Comparison of ENCODE assay signal across 18 cellular contexts in genomic region chr11:31936309-31936708, GRCh38.
DNase-seq lines count a peak whose midpoint lies in the region; ATAC-seq and TF ChIP-seq lines count a peak whose summit lies in the region.
"Had no signal": no experiment of that assay in that cellular context is flagged by ENCODE, and none has a peak within 500 bp of the region (broad histone marks: within the 10 kb centered on the region; RNA-seq: fewer than 3 reads in every experiment).

No MANE protein-coding gene starts in this region.

- H3K36me3 Mint-ChIP-seq in GM23338 (ENCODE audit: low read depth), result no peaks in the 10 kb centered on the region
- H3K36me3 Mint-ChIP-seq: CD8-positive, alpha-beta T cell had no signal

- no peaks in the 10 kb centered on the region for H3K27me3 ChIP-seq in GM23338 (ENCODE audit: insufficient read depth)
- H3K27me3 ChIP-seq: BLaER1 treated with 17β-estradiol and CSF1 and Interleukin-3, amounts not matched to agents 10 nM and 100 nM had no signal

- no peak overlapping the region for H3K27ac ChIP-seq in GM23338 (ENCODE audit: low read depth)
- H3K27ac ChIP-seq: 22Rv1; A549; BLaER1 treated with 17β-estradiol and CSF1 and Interleukin-3, amounts not matched to agents 10 nM and 100 nM; C4-2B had no signal

- no peak overlapping the region for H3K4me2 ChIP-seq in GM23338
- H3K4me2 ChIP-seq: A549; BLaER1 treated with 17β-estradiol and CSF1 and Interleukin-3, amounts not matched to agents 10 nM and 100 nM had no signal

- H3K27me3 Mint-ChIP-seq in GM23338 (ENCODE audit: insufficient read depth, low read depth, poor library complexity), result peaks cover 2% of the 10 kb centered on the region

- H3K4me3 ChIP-seq in GM23338 (no peak overlapping the region), epithelial cell of esophagus (ENCODE audit: low read length) (no peak overlapping the region)
- H3K4me3 ChIP-seq: A549; BLaER1 treated with 17β-estradiol and CSF1 and Interleukin-3, amounts not matched to agents 10 nM and 100 nM had no signal

- H2AFZ ChIP-seq in GM23338, result peak overlapping the region; percentile 54; the same call in 1 of the 2 replicates

- no peaks in the 10 kb centered on the region for H3K9me2 ChIP-seq in GM23338 (ENCODE audit: insufficient read depth)

- DNase-seq in GM23338 (ENCODE audit: low spot score), result no peak
- DNase-seq in epithelial cell of esophagus (ENCODE audit: low read depth), result peak; percentile 46
- no peak for DNase-seq in left colon
- no peak for DNase-seq in inferior parietal cortex (ENCODE audit: extremely low spot score)
- DNase-seq in NCI-H1436 (lab: John Stamatoyannopoulos, UW), result no peak
- DNase-seq: AML-193; Caco-2; Calu3; CD4-positive, alpha-beta T cell; CD8-positive, alpha-beta T cell; DMS79 treated with DMSO at 0.1 percent for 48 hours; GF-D8 had no signal

- no peak overlapping the region for H3K27ac Mint-ChIP-seq in GM23338
- H3K27ac Mint-ChIP-seq: B cell; CD4-positive, alpha-beta T cell; CD8-positive, alpha-beta T cell had no signal

- no peaks in the 10 kb centered on the region for H3K4me1 ChIP-seq in GM23338 (ENCODE audit: insufficient read depth)
- H3K4me1 ChIP-seq: A549; BLaER1 treated with 17β-estradiol and CSF1 and Interleukin-3, amounts not matched to agents 10 nM and 100 nM; Caco-2 had no signal

- TF ChIP-seq CTCF in GM23338 (conservative IDR thresholded peaks at IDR 0.05; ENCODE audit: low read depth in 2 of 2) (no peak), epithelial cell of esophagus (IDR thresholded peaks at IDR 0.05; ENCODE audit: insufficient read depth, low read depth, low read length, missing control alignments) (no peak)

- H3K4me3 Mint-ChIP-seq in GM23338, result no peak overlapping the region
- H3K4me3 Mint-ChIP-seq: B cell; CD4-positive, alpha-beta T cell; CD8-positive, alpha-beta T cell had no signal

- no peaks in the 10 kb centered on the region for H3K36me3 ChIP-seq in GM23338 (ENCODE audit: insufficient read depth)
- H3K36me3 ChIP-seq: BLaER1 treated with 17β-estradiol and CSF1 and Interleukin-3, amounts not matched to agents 10 nM and 100 nM had no signal

- intact Hi-C loops in left colon (cut with DNase I, micrococcal nuclease), result no loop called here

- H3F3A ChIP-seq in GM23338 (replicated peaks; ENCODE audit: low read depth), result no peaks in the 10 kb centered on the region

- no peaks in the 10 kb centered on the region for H3K9me3 Mint-ChIP-seq in GM23338
- H3K9me3 Mint-ChIP-seq: CD4-positive, alpha-beta T cell; CD8-positive, alpha-beta T cell had no signal

- H3K79me2 ChIP-seq in GM23338 (replicated peaks; ENCODE audit: insufficient read depth), result no peaks in the 10 kb centered on the region

- H3K4me1 Mint-ChIP-seq in GM23338, result peaks cover 4% of the 10 kb centered on the region
- H3K4me1 Mint-ChIP-seq: B cell had no signal

- ATAC-seq in GM23338 (no peak), left colon (peak; percentile 88), GM19023 (IDR thresholded peaks at IDR 0.05; ENCODE audit: unreplicated experiment) (no peak)
- ATAC-seq: A549; CD8-positive, alpha-beta T cell had no signal

- H4K20me1 ChIP-seq in GM23338 (replicated peaks; ENCODE audit: insufficient read depth), result no peaks in the 10 kb centered on the region
- H4K20me1 ChIP-seq: BLaER1 treated with 17β-estradiol and CSF1 and Interleukin-3, amounts not matched to agents 10 nM and 100 nM had no signal

TF ChIP-seq in GM23338, 12 proteins besides CTCF, POLR2A, EP300 and RAD21:
- no peak for TF ChIP-seq STAT1 (IDR thresholded peaks at IDR 0.05; ENCODE audit: unreplicated experiment)
- no peak for TF ChIP-seq EZH2 (IDR thresholded peaks at IDR 0.05; ENCODE audit: low read depth, unreplicated experiment)
- no peak for TF ChIP-seq ZNF462 (CRISPR knock-in tag; IDR thresholded peaks at IDR 0.05)
- no peak for TF ChIP-seq NANOG (IDR thresholded peaks at IDR 0.05; ENCODE audit: borderline replicate concordance)
- TF ChIP-seq ZNF114 (CRISPR knock-in tag; IDR thresholded peaks at IDR 0.05), result no peak
- no peak for TF ChIP-seq ZNF331 (CRISPR knock-in tag; IDR thresholded peaks at IDR 0.05; ENCODE audit: low read depth)
- no peak for TF ChIP-seq EZH2phosphoT487 (IDR thresholded peaks at IDR 0.05; ENCODE audit: unreplicated experiment)
- TF ChIP-seq ETS1 (IDR thresholded peaks at IDR 0.05), result no peak
